Comparison of ENCODE assay signal across 8 cellular contexts in the genomic region with DNA sequence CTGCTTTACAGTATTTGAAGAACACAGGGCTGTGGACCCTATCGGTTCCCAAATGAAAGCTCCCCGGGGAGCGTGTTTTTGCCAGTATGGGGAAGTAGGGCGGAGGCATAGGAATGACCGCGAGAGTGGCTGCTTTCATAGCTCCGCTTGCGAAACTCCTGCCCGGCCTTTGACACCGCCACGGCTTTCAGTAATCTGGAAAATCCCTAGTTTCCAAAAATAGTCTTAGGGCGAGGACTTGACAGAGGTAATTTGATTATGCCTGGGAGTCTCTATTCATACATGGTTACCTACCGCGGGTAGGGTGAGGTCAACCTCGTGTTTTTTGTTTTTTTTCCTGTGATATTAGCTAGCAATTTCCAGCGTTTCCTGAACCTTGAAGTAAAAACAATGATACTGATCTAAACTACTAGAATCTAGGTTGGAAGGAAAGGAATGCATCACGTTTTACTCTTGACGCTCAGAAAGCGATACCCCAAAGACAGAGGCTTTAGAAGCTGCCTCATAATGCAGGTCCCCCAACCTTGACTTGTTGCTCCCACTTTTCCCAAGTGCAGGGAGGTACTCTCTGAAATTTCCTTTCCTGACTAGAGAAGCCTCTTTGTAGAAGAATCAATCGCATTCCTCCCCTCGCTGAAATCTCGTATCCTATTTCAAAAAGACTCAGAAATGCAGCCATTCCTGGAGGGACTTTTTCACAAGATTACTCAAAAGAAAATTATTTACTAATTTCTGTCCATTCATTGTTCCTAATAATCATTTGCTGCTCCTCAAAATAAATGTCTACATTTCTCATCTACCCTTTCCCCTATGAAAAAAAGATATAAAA. TPM values are rescaled to one million over a fixed set of nuclear protein-coding genes. Genes with fewer than 3 reads are reported as not detected.
DNase-seq lines count a peak whose midpoint lies in the region; ATAC-seq, FAIRE-seq and TF ChIP-seq lines count a peak whose summit lies in the region.

No MANE protein-coding gene starts in this region.

- peaks cover 26 to 35% (median 31%) of the 10 kb centered on the region in 3 donors for H3K4me1 ChIP-seq in pancreas
- peaks cover 43% of the 10 kb centered on the region for H3K4me1 ChIP-seq in vagina

- peak in 1 of 2 donors; percentile 8 for TF ChIP-seq POLR2A in vagina (IDR thresholded peaks at IDR 0.05)

- H3K4me3 ChIP-seq in pancreas = peak overlapping the region; percentile 93 to 100 (median 98)
- H3K4me3 ChIP-seq in vagina = peak overlapping the region; percentile 79 to 92

- H3K9me3 ChIP-seq in pancreas (no peaks in the 10 kb centered on the region), vagina (no peaks in the 10 kb centered on the region)

- 2 to 4% methylated on average over 22 of the region's 22 CpGs for WGBS in pancreas, 2 donors

- H3K27me3 ChIP-seq in pancreas (no peaks in the 10 kb centered on the region), vagina (no peaks in the 10 kb centered on the region)

- intact Hi-C loops in Right ventricle myocardium inferior (cut with DNase I) (loop anchor here (1.0 kb wide), 1 partner anchor 14 kb away; no protein-coding TSS in a partner anchor), pancreas (cut with DNase I) (no loop called here), vagina (cut with DNase I) (loop anchor here (1.0 kb wide), 1 partner anchor 14 kb away; no protein-coding TSS in a partner anchor)

- TF ChIP-seq CTCF in pancreas (IDR thresholded peaks at IDR 0.05) (no peak), vagina (IDR thresholded peaks at IDR 0.05) (peak in 1 of 3 experiments; percentile 9)

- peaks cover 0 to 25% (median 13%) of the 10 kb centered on the region in 3 donors for H3K36me3 ChIP-seq in pancreas
- H3K36me3 ChIP-seq in vagina = peaks cover 0 to 29% of the 10 kb centered on the region in 2 donors

- FAIRE-seq in pancreas (lab: Jason Lieb, UNC) = no peak

- ATAC-seq in GM21360 (IDR thresholded peaks at IDR 0.05; ENCODE audit: unreplicated experiment) = peak; percentile 32
- peak; percentile 87 for ATAC-seq in Right ventricle myocardium inferior
- ATAC-seq in pancreas = peak; percentile 64 to 82 (median 72)

- DNase-seq in DMS53 (lab: John Stamatoyannopoulos, UW) (peak; percentile 78), HK-2 (ENCODE audit: unreplicated experiment) (peak; percentile 81), OCI-M1 (lab: John Stamatoyannopoulos, UW) (peak; percentile 83), Right ventricle myocardium inferior (ENCODE audit: missing footprints) (peak; percentile 93), pancreas (peak; percentile 77 to 84 (median 80)), vagina (ENCODE audit: extremely low spot score in 2 of 2) (peak in 1 of 2 donors; percentile 96)
- peak; percentile 52 for DNase-seq in activated naive CD4-positive, alpha-beta T cell treated with anti-CD3 and anti-CD28 coated beads, Interleukin-2, amount 50 U/mL, for 16 hours

- peak overlapping the region; percentile 99 to 100 (median 100) for H3K27ac ChIP-seq in pancreas
- peak overlapping the region; percentile 99 for H3K27ac ChIP-seq in vagina

RNA-seq across cellular contexts. Expression of a gene that starts 0.9 kb away (rescaled TPM):
- total RNA-seq in Right ventricle myocardium inferior = 21.2 TPM
- total RNA-seq in pancreas = 10 to 100 TPM; 30.2 to 77.9 (median 40.3) TPM
- polyA plus RNA-seq in pancreas = 100 to 1,000 TPM in 1 of 2 donors, 10 to 100 TPM in 1; 67.9 to 149 TPM
- total RNA-seq in vagina = 269 TPM

Comparison
In these comparisons a context has a peak if more than half of its experiments do, and no peak if none do; other contexts are left out.
1. ATAC-seq: peak in every context shown above with its lines; median percentile 87 in Right ventricle myocardium inferior; 72 in pancreas; 32 in GM21360.
2. intact Hi-C loops: an anchor here in Right ventricle myocardium inferior (1.0 kb wide) and vagina (1.0 kb wide); none called in pancreas.